8 cellular contexts compared by ENCODE assay signal in the genomic region with DNA sequence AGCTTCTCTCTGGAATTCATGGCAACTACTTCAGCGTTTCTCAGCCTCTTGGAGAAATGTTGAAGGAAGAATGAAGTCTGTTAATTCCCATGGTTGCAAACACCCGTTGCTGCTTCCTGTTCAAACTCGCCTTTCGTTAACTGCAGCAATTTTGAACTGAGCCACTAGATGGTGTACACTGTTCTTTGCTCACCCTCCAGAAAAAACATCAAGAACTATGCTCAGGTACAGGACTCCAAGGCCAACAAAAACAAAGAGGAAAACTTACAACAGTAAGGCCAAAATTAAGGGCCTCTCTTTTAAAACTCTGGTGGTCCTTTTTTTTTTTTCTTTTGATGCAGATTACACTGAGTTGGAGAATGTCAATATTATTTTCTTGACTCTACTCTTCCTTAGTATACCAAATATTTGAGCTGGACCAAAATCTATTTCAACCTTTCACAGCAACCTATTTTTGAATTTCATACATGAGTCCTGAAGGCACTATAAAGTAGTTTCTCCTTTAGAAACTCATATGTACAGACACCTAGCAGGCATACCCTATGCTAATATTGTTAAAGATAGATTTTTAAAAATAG. TPM values are rescaled to one million over a fixed set of nuclear protein-coding genes. Genes with fewer than 3 reads are reported as not detected.
A peak's percentile ranks its signal among the peaks of the same experiment; 100 is the strongest.
DNase-seq lines count a peak whose midpoint lies in the region; TF ChIP-seq lines count a peak whose summit lies in the region.

No MANE protein-coding gene starts in this region.

- H3K4me1 ChIP-seq in HEK293 (ENCODE audit: control insufficient read depth, insufficient read depth, low read length) (no peaks in the 10 kb centered on the region), colonic mucosa (no peaks in the 10 kb centered on the region), liver (ENCODE audit: control insufficient read depth in 4 of 4, insufficient read depth in 4 of 4, low read length in 3 of 4) (no peaks in the 10 kb centered on the region)

- H3K27me3 ChIP-seq in colonic mucosa, result no peaks in the 10 kb centered on the region
- H3K27me3 ChIP-seq in liver (ENCODE audit: control insufficient read depth in 4 of 4, insufficient read depth in 4 of 4, low read length in 3 of 4), result no peaks in the 10 kb centered on the region

- 1% methylated on average over 4 of the region's 4 CpGs for WGBS in liver

- peak; percentile 79 to 87 for TF ChIP-seq RAD21 in liver (IDR thresholded peaks at IDR 0.05)

- intact Hi-C loops in colonic mucosa (cut with DNase I), result loop anchor here (5.0 kb wide), 1 partner anchor 488 kb away; no protein-coding TSS in a partner anchor

- peak; percentile 65 for DNase-seq in ACHN
- peak; percentile 42 for DNase-seq in LNCaP clone FGC (ENCODE audit: low read depth)
- DNase-seq in OCI-M1 (lab: John Stamatoyannopoulos, UW), result peak; percentile 78
- DNase-seq in colonic mucosa, result peak; percentile 58
- DNase-seq in occipital lobe (lab: John Stamatoyannopoulos, UW), result no peak

- H3K36me3 ChIP-seq in HEK293 (ENCODE audit: control insufficient read depth in 2 of 2, insufficient read depth in 1 of 2, low read length in 2 of 2) (no peaks in the 10 kb centered on the region), colonic mucosa (no peaks in the 10 kb centered on the region), liver (ENCODE audit: control insufficient read depth in 4 of 4, insufficient read depth in 3 of 4, low read depth in 1 of 4, low read length in 3 of 4) (no peaks in the 10 kb centered on the region)

- H3K9me3 ChIP-seq in HEK293 (ENCODE audit: control insufficient read depth, insufficient read depth, low read depth, low read length) (no peaks in the 10 kb centered on the region), colonic mucosa (no peaks in the 10 kb centered on the region), liver (ENCODE audit: control insufficient read depth in 4 of 4, low read length in 3 of 4) (no peaks in the 10 kb centered on the region)

- no peak overlapping the region for H3K4me3 ChIP-seq in HEK293 (ENCODE audit: low read depth, low read length)
- no peak overlapping the region for H3K4me3 ChIP-seq in LNCaP clone FGC (ENCODE audit: low read depth, low read length)
- no peak overlapping the region for H3K4me3 ChIP-seq in colonic mucosa
- no peak overlapping the region for H3K4me3 ChIP-seq in liver (ENCODE audit: low read depth in 1 of 3, low read length in 3 of 3)

- H3K9ac ChIP-seq in colonic mucosa (ENCODE audit: low read depth in 2 of 2, low read length in 2 of 2) (no peak overlapping the region), liver (ENCODE audit: low read depth in 1 of 2, low read length in 2 of 2) (no peak overlapping the region)

- in situ Hi-C loops in ACHN (cut with HindIII; ENCODE audit: low pct_ligation_motif_present, low pct_unique_long_range_greater_than_20kb, low sequenced_read_pairs), result no loop called here

- CTCF ChIA-PET in HEK293 (lab: Yijun Ruan, JAX), result interaction anchor here (0.6 to 2.8 kb wide), 55 partner anchors 7 to 1781 kb away, joined by 3 to 25 read pairs (median 4); no protein-coding TSS in a partner anchor

- TF ChIP-seq CTCF in GM12873 (IDR thresholded peaks at IDR 0.05; ENCODE audit: insufficient read depth, low read depth, low read length, missing control alignments) (peak; percentile 86), HEK293 (tag by site-specific recombination; IDR thresholded peaks at IDR 0.05) (peak; percentile 74), LNCaP clone FGC (IDR thresholded peaks at IDR 0.05; ENCODE audit: control insufficient read depth, extremely low read depth, insufficient read depth) (peak; percentile 94), colonic mucosa (IDR thresholded peaks at IDR 0.05) (peak; percentile 46), liver (IDR thresholded peaks at IDR 0.05; ENCODE audit: low read depth, low read length, missing input control) (peak; percentile 68)

- H3K27ac ChIP-seq in HEK293 (ENCODE audit: extremely low read depth, low read depth, low read length), result no peak overlapping the region
- H3K27ac ChIP-seq in colonic mucosa, result no peak overlapping the region
- H3K27ac ChIP-seq in liver (ENCODE audit: low read depth in 1 of 2, low read length in 2 of 2), result no peak overlapping the region

- POLR2A ChIA-PET in HEK293 (lab: Yijun Ruan, JAX), result interaction anchor here (0.7 kb wide), 1 partner anchor 92 kb away, joined by 3 read pairs; no protein-coding TSS in a partner anchor

TF ChIP-seq in HEK293, 187 proteins besides CTCF, POLR2A, EP300 and RAD21:
- 0 out of 2 replicates have a peak, but pooled peaks have one; percentile 16 for TF ChIP-seq ZSCAN30 (tag by site-specific recombination; IDR thresholded peaks at IDR 0.05)
- TF ChIP-seq ZNF654 (tag by site-specific recombination; IDR thresholded peaks at IDR 0.05; ENCODE audit: low read depth), result peak; percentile 82
- no peak for TF ChIP-seq ZNF544 (tag by site-specific recombination; IDR thresholded peaks at IDR 0.05)
- TF ChIP-seq TRIM28 (IDR thresholded peaks at IDR 0.05; ENCODE audit: borderline replicate concordance, low read length), result peak; percentile 87
- peak; percentile 66; the same call in 1 of the 2 replicates for TF ChIP-seq ZNF660 (tag by site-specific recombination; IDR thresholded peaks at IDR 0.05)
- TF ChIP-seq ZNF521 (tag by site-specific recombination; IDR thresholded peaks at IDR 0.05), result no peak

TF ChIP-seq in liver, 16 proteins besides CTCF, POLR2A, EP300 and RAD21:
- TF ChIP-seq YY1 (IDR thresholded peaks at IDR 0.05) (no peak), RXRA (IDR thresholded peaks at IDR 0.05) (no peak), NR2F2 (IDR thresholded peaks at IDR 0.05) (no peak), FOXA1 (IDR thresholded peaks at IDR 0.05) (no peak), EGR1 (IDR thresholded peaks at IDR 0.05; ENCODE audit: low read depth in 2 of 2) (no peak), FOXA2 (IDR thresholded peaks at IDR 0.05) (no peak), HNF4G (IDR thresholded peaks at IDR 0.05) (peak; percentile 56), HNF4A (conservative IDR thresholded peaks at IDR 0.05) (peak; percentile 72 to 91), SP1 (IDR thresholded peaks at IDR 0.05) (no peak)
- TF ChIP-seq, protein P1, sequence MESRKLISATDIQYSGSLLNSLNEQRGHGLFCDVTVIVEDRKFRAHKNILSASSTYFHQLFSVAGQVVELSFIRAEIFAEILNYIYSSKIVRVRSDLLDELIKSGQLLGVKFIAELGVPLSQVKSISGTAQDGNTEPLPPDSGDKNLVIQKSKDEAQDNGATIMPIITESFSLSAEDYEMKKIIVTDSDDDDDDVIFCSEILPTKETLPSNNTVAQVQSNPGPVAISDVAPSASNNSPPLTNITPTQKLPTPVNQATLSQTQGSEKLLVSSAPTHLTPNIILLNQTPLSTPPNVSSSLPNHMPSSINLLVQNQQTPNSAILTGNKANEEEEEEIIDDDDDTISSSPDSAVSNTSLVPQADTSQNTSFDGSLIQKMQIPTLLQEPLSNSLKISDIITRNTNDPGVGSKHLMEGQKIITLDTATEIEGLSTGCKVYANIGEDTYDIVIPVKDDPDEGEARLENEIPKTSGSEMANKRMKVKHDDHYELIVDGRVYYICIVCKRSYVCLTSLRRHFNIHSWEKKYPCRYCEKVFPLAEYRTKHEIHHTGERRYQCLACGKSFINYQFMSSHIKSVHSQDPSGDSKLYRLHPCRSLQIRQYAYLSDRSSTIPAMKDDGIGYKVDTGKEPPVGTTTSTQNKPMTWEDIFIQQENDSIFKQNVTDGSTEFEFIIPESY (IDR thresholded peaks at IDR 0.05), result no peak
- TF ChIP-seq, protein P2, sequence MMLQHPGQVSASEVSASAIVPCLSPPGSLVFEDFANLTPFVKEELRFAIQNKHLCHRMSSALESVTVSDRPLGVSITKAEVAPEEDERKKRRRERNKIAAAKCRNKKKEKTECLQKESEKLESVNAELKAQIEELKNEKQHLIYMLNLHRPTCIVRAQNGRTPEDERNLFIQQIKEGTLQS (IDR thresholded peaks at IDR 0.05), result no peak
- TF ChIP-seq, protein P3, sequence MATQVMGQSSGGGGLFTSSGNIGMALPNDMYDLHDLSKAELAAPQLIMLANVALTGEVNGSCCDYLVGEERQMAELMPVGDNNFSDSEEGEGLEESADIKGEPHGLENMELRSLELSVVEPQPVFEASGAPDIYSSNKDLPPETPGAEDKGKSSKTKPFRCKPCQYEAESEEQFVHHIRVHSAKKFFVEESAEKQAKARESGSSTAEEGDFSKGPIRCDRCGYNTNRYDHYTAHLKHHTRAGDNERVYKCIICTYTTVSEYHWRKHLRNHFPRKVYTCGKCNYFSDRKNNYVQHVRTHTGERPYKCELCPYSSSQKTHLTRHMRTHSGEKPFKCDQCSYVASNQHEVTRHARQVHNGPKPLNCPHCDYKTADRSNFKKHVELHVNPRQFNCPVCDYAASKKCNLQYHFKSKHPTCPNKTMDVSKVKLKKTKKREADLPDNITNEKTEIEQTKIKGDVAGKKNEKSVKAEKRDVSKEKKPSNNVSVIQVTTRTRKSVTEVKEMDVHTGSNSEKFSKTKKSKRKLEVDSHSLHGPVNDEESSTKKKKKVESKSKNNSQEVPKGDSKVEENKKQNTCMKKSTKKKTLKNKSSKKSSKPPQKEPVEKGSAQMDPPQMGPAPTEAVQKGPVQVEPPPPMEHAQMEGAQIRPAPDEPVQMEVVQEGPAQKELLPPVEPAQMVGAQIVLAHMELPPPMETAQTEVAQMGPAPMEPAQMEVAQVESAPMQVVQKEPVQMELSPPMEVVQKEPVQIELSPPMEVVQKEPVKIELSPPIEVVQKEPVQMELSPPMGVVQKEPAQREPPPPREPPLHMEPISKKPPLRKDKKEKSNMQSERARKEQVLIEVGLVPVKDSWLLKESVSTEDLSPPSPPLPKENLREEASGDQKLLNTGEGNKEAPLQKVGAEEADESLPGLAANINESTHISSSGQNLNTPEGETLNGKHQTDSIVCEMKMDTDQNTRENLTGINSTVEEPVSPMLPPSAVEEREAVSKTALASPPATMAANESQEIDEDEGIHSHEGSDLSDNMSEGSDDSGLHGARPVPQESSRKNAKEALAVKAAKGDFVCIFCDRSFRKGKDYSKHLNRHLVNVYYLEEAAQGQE (IDR thresholded peaks at IDR 0.05), result no peak
- TF ChIP-seq, protein P4, sequence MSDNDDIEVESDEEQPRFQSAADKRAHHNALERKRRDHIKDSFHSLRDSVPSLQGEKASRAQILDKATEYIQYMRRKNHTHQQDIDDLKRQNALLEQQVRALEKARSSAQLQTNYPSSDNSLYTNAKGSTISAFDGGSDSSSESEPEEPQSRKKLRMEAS (IDR thresholded peaks at IDR 0.05), result no peak

RNA-seq across cellular contexts. Expression of a gene that starts 58.2 kb away (rescaled TPM):
- total RNA-seq in colonic mucosa (under 1 TPM; 0.07 to 0.08 TPM), liver (1 to 10 TPM in 1 of 2 donors, under 1 TPM in 1; 0.08 to 1.1 TPM), occipital lobe (20.3 TPM)
- under 1 TPM; 0.02 to 0.21 TPM for polyA plus RNA-seq in liver

Comparison
In these comparisons a context has a peak if more than half of its experiments do, and no peak if none do; other contexts are left out.
1. RNA of a gene that starts 58.2 kb away (total RNA-seq): 20.3 TPM in occipital lobe (single experiment); 0.08 to 1.1 TPM in liver and 0.07 to 0.08 TPM in colonic mucosa; every median in the first group is over 10 times any median in the second.
2. Peak in every context shown above with its lines, with median percentiles within 50 percentile points of each other: CTCF ChIP-seq.